20 cellular contexts compared by ENCODE assay signal in the genomic region with DNA sequence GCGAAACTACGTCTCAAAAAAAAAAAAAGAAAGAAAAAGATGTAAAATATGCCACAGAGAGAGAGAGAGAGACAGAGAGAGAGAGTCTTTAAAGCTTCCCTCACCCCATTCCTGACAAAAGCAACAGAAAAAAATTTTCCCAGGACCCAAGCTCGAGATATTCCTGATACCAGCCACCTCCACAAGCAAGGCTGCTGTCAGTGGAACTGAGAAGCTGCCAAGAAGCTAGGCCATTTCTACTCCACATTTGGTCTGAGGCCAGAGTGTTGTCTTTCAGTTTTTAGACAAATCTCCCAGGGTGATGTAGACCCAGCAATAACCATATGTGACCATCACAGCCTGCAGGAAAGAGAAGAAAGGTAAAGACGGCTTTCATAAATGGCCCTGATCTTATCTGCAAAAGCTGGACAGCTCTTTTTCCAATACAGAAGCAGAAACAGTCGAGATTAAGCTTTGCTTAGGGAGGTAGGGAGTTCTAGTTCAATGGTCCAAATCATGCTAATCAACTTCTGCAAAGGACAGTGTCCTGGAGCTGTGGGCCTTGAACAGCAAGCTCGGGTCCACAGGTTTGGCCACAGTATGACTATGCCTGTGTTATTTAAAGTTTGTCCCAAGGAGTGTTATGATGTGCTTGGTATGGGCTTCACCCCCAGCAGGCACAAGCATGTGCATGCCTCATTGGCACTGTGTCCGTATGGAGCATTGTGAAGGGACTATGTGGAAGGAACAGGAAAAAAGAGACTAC.
A peak's percentile ranks its signal among the peaks of the same experiment; 100 is the strongest.
DNase-seq lines count a peak whose midpoint lies in the region; ATAC-seq and TF ChIP-seq lines count a peak whose summit lies in the region.
"Had no signal": no experiment of that assay in that cellular context is flagged by ENCODE, and none has a peak within 500 bp of the region (broad histone marks: within the 10 kb centered on the region; RNA-seq: fewer than 3 reads in every experiment).

No MANE protein-coding gene starts in this region.

- H3K4me1 ChIP-seq in right atrium auricular region, result peaks cover 0 to 18% of the 10 kb centered on the region in 2 donors
- peaks cover 11 to 16% of the 10 kb centered on the region in 2 donors for H3K4me1 ChIP-seq in adrenal gland (replicated peaks in 1 of 2)
- peaks cover 0 to 24% (median 7%) of the 10 kb centered on the region in 4 donors for H3K4me1 ChIP-seq in stomach

- intact Hi-C loops in Right ventricle myocardium superior (cut with DNase I), result no loop called here
- intact Hi-C loops in adrenal gland (cut with DNase I), result loop anchor here in 1 of 2 donors (10.0 kb wide), 1 partner anchor 223 kb away; no protein-coding TSS in a partner anchor
- intact Hi-C loops in stomach (cut with DNase I; ENCODE audit: low total_unique reads), result no loop called here

- no peak overlapping the region for H3K27ac ChIP-seq in right atrium auricular region
- no peak overlapping the region for H3K27ac ChIP-seq in adrenal gland
- no peak overlapping the region for H3K27ac ChIP-seq in stomach
- H3K27ac ChIP-seq: ovary had no signal

- no peak overlapping the region for H3K4me3 ChIP-seq in right atrium auricular region
- H3K4me3 ChIP-seq in adrenal gland, result no peak overlapping the region
- no peak overlapping the region for H3K4me3 ChIP-seq in stomach
- H3K4me3 ChIP-seq: dorsolateral prefrontal cortex, ovary, spleen had no signal

- WGBS in adrenal gland, 4 donors, result 51 to 81% (median 61%) methylated on average over 7 of the region's 7 CpGs
- WGBS in stomach, 5 donors, result 59 to 72% (median 65%) methylated on average over 7 of the region's 7 CpGs

- TF ChIP-seq POLR2A in adrenal gland (IDR thresholded peaks at IDR 0.05) (no peak), stomach (IDR thresholded peaks at IDR 0.05) (no peak)

- TF ChIP-seq CTCF in right atrium auricular region (IDR thresholded peaks at IDR 0.05), result no peak
- no peak for TF ChIP-seq CTCF in adrenal gland (IDR thresholded peaks at IDR 0.05)
- TF ChIP-seq CTCF in stomach (IDR thresholded peaks at IDR 0.05), result no peak

- H3K4me3 Mint-ChIP-seq in memory B cell, result no peak overlapping the region

- H3K27me3 Mint-ChIP-seq in memory B cell, result no peaks in the 10 kb centered on the region
- H3K27me3 Mint-ChIP-seq: CD8-positive, alpha-beta memory T cell had no signal

- no peaks in the 10 kb centered on the region for H3K27me3 ChIP-seq in right atrium auricular region
- no peaks in the 10 kb centered on the region for H3K27me3 ChIP-seq in adrenal gland
- H3K27me3 ChIP-seq in stomach, result no peaks in the 10 kb centered on the region
- H3K27me3 ChIP-seq: dorsolateral prefrontal cortex, ovary, spleen had no signal

- no peaks in the 10 kb centered on the region for H3K9me3 Mint-ChIP-seq in memory B cell
- H3K9me3 Mint-ChIP-seq: CD8-positive, alpha-beta memory T cell had no signal

- no peaks in the 10 kb centered on the region for H3K36me3 ChIP-seq in right atrium auricular region
- H3K36me3 ChIP-seq in adrenal gland (replicated peaks in 1 of 2), result no peaks in the 10 kb centered on the region
- H3K36me3 ChIP-seq in stomach, result no peaks in the 10 kb centered on the region
- H3K36me3 ChIP-seq: ovary, spleen had no signal

- no peaks in the 10 kb centered on the region for H3K36me3 Mint-ChIP-seq in memory B cell
- H3K36me3 Mint-ChIP-seq: CD8-positive, alpha-beta memory T cell had no signal

- peaks cover 35% of the 10 kb centered on the region for H3K4me1 Mint-ChIP-seq in memory B cell

- no peak for DNase-seq in Right ventricle myocardium superior
- DNase-seq in right atrium auricular region (ENCODE audit: low spot score), result no peak
- peak in 4 of 7 donors; percentile 17 to 51 (median 29) for DNase-seq in adrenal gland
- no peak for DNase-seq in memory B cell (ENCODE audit: low spot score in 2 of 2)
- DNase-seq in stomach, result no peak
- DNase-seq in NCI-H1694 treated with DMSO at 0.1 percent for 48 hours (lab: John Stamatoyannopoulos, UW), result no peak
- no peak for DNase-seq in pons (ENCODE audit: low spot score)
- DNase-seq in HK-2 (ENCODE audit: unreplicated experiment), result no peak
- DNase-seq: ACHN; CD8-positive, alpha-beta memory T cell; GOT3; head of caudate nucleus; islet precursor cell; NCI-H2171 treated with DMSO at 0.1 percent for 48 hours; NK-92 treated with Interleukin-12 subunit alpha and Interleukin-12 subunit beta, amount 100 ng/mL, for 24 hours; ovary; spleen; stimulated activated naive CD4-positive, alpha-beta T cell treated with Interleukin-2 at 50 U/mL for 16 hours had no signal

- no peak for TF ChIP-seq EP300 in stomach (IDR thresholded peaks at IDR 0.05)

- H3K9me3 ChIP-seq in right atrium auricular region, result no peaks in the 10 kb centered on the region
- no peaks in the 10 kb centered on the region for H3K9me3 ChIP-seq in adrenal gland (replicated peaks in 1 of 3)
- H3K9me3 ChIP-seq in stomach, result no peaks in the 10 kb centered on the region
- H3K9me3 ChIP-seq: ovary, spleen had no signal

- ATAC-seq in Right ventricle myocardium superior (ENCODE audit: poor library complexity) (peak; percentile 23), memory B cell (ENCODE audit: low read depth) (no peak)
- ATAC-seq: esophagus mucosa had no signal

- peak overlapping the region; percentile 74 for H3K27ac Mint-ChIP-seq in memory B cell

Comparison
In these comparisons a context has a peak if more than half of its experiments do, and no peak if none do; other contexts are left out.
1. DNase-seq: peak in adrenal gland (4 of 7); none in Right ventricle myocardium superior (single experiment), right atrium auricular region (single experiment), memory B cell (0 of 2), stomach (single experiment), NCI-H1694 treated with DMSO at 0.1 percent for 48 hours (single experiment), pons (single experiment) and HK-2 (single experiment).